Comparison of ENCODE assay signal across 16 cellular contexts in genomic region chr13:85725433-85725832, GRCh38.
DNase-seq lines count a peak whose midpoint lies in the region; ATAC-seq and TF ChIP-seq lines count a peak whose summit lies in the region.
"Had no signal": no experiment of that assay in that cellular context is flagged by ENCODE, and none has a peak within 500 bp of the region (broad histone marks: within the 10 kb centered on the region; RNA-seq: fewer than 3 reads in every experiment).

No MANE protein-coding gene starts in this region.

- no peaks in the 10 kb centered on the region for H3K9me3 Mint-ChIP-seq in Calu3 (ENCODE audit: low read depth, unreplicated experiment)

- H3K4me1 Mint-ChIP-seq in Calu3 (ENCODE audit: low read depth, unreplicated experiment) = no peaks in the 10 kb centered on the region

- CTCF ChIA-PET in Calu3 (lab: Charles Lee) = no interaction called here

- H3K4me3 ChIP-seq in epithelial cell of esophagus (ENCODE audit: low read length) = no peak overlapping the region
- H3K4me3 ChIP-seq: BLaER1, GM23248 had no signal

- TF ChIP-seq CTCF in epithelial cell of esophagus (IDR thresholded peaks at IDR 0.05; ENCODE audit: insufficient read depth, low read depth, low read length, missing control alignments) (no peak), Calu3 (IDR thresholded peaks at IDR 0.05; ENCODE audit: unreplicated experiment) (no peak)

- intact Hi-C loops in Calu3 (cut with micrococcal nuclease; ENCODE audit: unreplicated experiment) = loop anchor here (10.0 kb wide), 1 partner anchor 221 kb away; no protein-coding TSS in a partner anchor

- BruUV-seq in Calu3 (replicated peaks; lab: Mats Ljungman, UMichigan) = no TSS peak

- no peak for ATAC-seq in GM21723 (IDR thresholded peaks at IDR 0.05; ENCODE audit: unreplicated experiment)
- ATAC-seq in HG03025 (IDR thresholded peaks at IDR 0.05; ENCODE audit: low FRiP score, unreplicated experiment) = no peak
- ATAC-seq in GM19452 (IDR thresholded peaks at IDR 0.05; ENCODE audit: unreplicated experiment) = no peak

- DNase-seq in DMS153 treated with DMSO at 0.1 percent for 48 hours (lab: John Stamatoyannopoulos, UW; ENCODE audit: unreplicated experiment) (peak; percentile 79), NCI-H1417 treated with DMSO at 0.1 percent for 48 hours (lab: John Stamatoyannopoulos, UW) (peak; percentile 54), NCI-H69 (lab: John Stamatoyannopoulos, UW) (peak; percentile 42), epithelial cell of esophagus (ENCODE audit: low read depth) (peak; percentile 38), Calu3 (no peak)
- DNase-seq: DMS79 treated with DMSO at 0.1 percent for 48 hours, GM23248, KBM-7, NCI-H1092, NCI-H2029, RPMI8226, T-helper 9 cell had no signal

- H3K36me3 Mint-ChIP-seq in Calu3 (ENCODE audit: insufficient read depth, unreplicated experiment) = no peaks in the 10 kb centered on the region

- H3K27ac Mint-ChIP-seq in Calu3 (ENCODE audit: unreplicated experiment) = no peak overlapping the region

- no peak overlapping the region for H3K4me3 Mint-ChIP-seq in Calu3 (ENCODE audit: low read depth, unreplicated experiment)

- no peaks in the 10 kb centered on the region for H3K27me3 Mint-ChIP-seq in Calu3 (ENCODE audit: unreplicated experiment)
